ENCODE assay signal across 20 cellular contexts in the genomic region with DNA sequence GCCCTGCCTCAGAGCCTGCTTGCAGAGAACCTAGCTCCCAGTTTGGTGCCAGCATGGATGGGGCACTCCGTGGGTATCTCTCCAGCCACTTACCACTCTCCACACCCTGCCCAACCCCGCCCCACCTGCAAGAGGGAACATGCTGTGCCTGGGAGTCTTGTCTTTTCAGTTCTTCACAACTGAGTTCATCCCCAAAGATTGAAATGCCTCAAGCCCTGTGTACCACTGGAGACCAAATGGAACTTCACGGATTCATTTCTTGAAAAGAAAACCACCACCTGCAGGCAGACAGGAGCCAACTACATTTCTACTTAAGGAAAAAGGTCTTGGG. TPM values are rescaled to one million over a fixed set of nuclear protein-coding genes. Genes with fewer than 3 reads are reported as not detected.
A peak's percentile ranks its signal among the peaks of the same experiment; 100 is the strongest.
DNase-seq lines count a peak whose midpoint lies in the region; ATAC-seq and TF ChIP-seq lines count a peak whose summit lies in the region.
"Had no signal": no experiment of that assay in that cellular context is flagged by ENCODE, and none has a peak within 500 bp of the region (broad histone marks: within the 10 kb centered on the region; RNA-seq: fewer than 3 reads in every experiment).

No MANE protein-coding gene starts in this region.

- H3K4me1 ChIP-seq in OCI-LY3 (ENCODE audit: low read length) = peaks cover 34% of the 10 kb centered on the region
- peaks cover 45% of the 10 kb centered on the region for H3K4me1 ChIP-seq in mammary epithelial cell (ENCODE audit: insufficient read depth, low read length)
- H3K4me1 ChIP-seq: parathyroid adenoma, right lobe of liver had no signal

- H3K9ac ChIP-seq in OCI-LY3 (ENCODE audit: low read length) = no peak overlapping the region
- H3K9ac ChIP-seq in mammary epithelial cell (ENCODE audit: insufficient read depth, low read length) = no peak overlapping the region
- H3K9ac ChIP-seq: parathyroid adenoma had no signal

- TF ChIP-seq CTCF in OCI-LY3 (IDR thresholded peaks at IDR 0.05; ENCODE audit: low read depth, low read length) = no peak
- no peak for TF ChIP-seq CTCF in mammary epithelial cell (conservative IDR thresholded peaks at IDR 0.05 in 1 of 2, IDR thresholded peaks at IDR 0.05 in 1 of 2; ENCODE audit: extremely low read depth in 1 of 2, insufficient read depth in 1 of 2, low read depth in 1 of 2, low read length in 2 of 2)

- intact Hi-C loops in mammary epithelial cell (cut with micrococcal nuclease) = loop anchor here (5.0 kb wide), 2 partner anchors 64 to 146 kb away; no protein-coding TSS in a partner anchor

- H3K9me3 ChIP-seq in OCI-LY3 (ENCODE audit: insufficient read depth, low read length) (no peaks in the 10 kb centered on the region), mammary epithelial cell (replicated peaks; ENCODE audit: insufficient read depth, low read length) (no peaks in the 10 kb centered on the region)
- H3K9me3 ChIP-seq: heart right ventricle, right lobe of liver had no signal

- H3K79me2 ChIP-seq in OCI-LY3 (ENCODE audit: low read length) = peaks cover 76% of the 10 kb centered on the region
- peaks cover 22% of the 10 kb centered on the region for H3K79me2 ChIP-seq in mammary epithelial cell (ENCODE audit: insufficient read depth, low read length)

- ATAC-seq in GM19324 (IDR thresholded peaks at IDR 0.05; ENCODE audit: low FRiP score, unreplicated experiment) = no peak
- ATAC-seq: heart right ventricle, PC-3, right lobe of liver had no signal

- BruUV-seq in mammary epithelial cell (replicated peaks; lab: Mats Ljungman, UMichigan) = no TSS peak

- H3K4me3 ChIP-seq in OCI-LY3 (ENCODE audit: low read length) (no peak overlapping the region), mammary epithelial cell (replicated peaks in 1 of 3; ENCODE audit: insufficient read depth in 1 of 3, low read depth in 2 of 3, low read length in 3 of 3) (no peak overlapping the region)
- H3K4me3 ChIP-seq: heart right ventricle, right lobe of liver had no signal

- CTCF ChIA-PET in mammary epithelial cell (lab: Charles Lee; ENCODE audit: low non-redundant PET) = no interaction called here

- dilution Hi-C loops in mammary epithelial cell (cut with HindIII; ENCODE audit: low sequenced_read_pairs) = no loop called here

- DNase-seq in activated T-cell treated with anti-CD3 and anti-CD28 coated beads, Interleukin-2, amount 50 U/mL, for 48 hours = peak; percentile 22 to 30
- DNase-seq in activated T-cell treated with anti-CD3 and anti-CD28 coated beads, Interleukin-2, amount 50 U/mL, for 1 hour = no peak
- DNase-seq in mammary epithelial cell = peak; percentile 31
- DNase-seq in mesenteric fat pad (ENCODE audit: low spot score) = peak; percentile 59
- DNase-seq in SW 1271 (lab: John Stamatoyannopoulos, UW) = no peak
- no peak for DNase-seq in dermis blood vessel endothelial cell
- DNase-seq: brain microvascular endothelial cell, cortex of kidney, heart right ventricle, Kasumi-1, midbrain, NCI-H187 treated with DMSO at 0.1 percent for 48 hours, NCI-H2227 treated with DMSO at 0.1 percent for 48 hours, NCI-H82, SIG-M5 had no signal

- in situ Hi-C loops in mammary epithelial cell (cut with MboI; ENCODE audit: low sequenced_read_pairs in 2 of 2) = no loop called here

- H3K4me2 ChIP-seq in OCI-LY3 (ENCODE audit: low read length) (peak overlapping the region; percentile 72), mammary epithelial cell (ENCODE audit: insufficient read depth, low read depth, low read length) (peak overlapping the region; percentile 55)

- H2AFZ ChIP-seq in OCI-LY3 (ENCODE audit: low read depth, low read length) (no peak overlapping the region), mammary epithelial cell (ENCODE audit: low read depth, low read length) (no peak overlapping the region)
- H2AFZ ChIP-seq: parathyroid adenoma had no signal

- no peaks in the 10 kb centered on the region for H3K27me3 ChIP-seq in OCI-LY3 (ENCODE audit: low read depth, low read length)
- H3K27me3 ChIP-seq in mammary epithelial cell (ENCODE audit: insufficient read depth, low read length) = no peaks in the 10 kb centered on the region
- H3K27me3 ChIP-seq: brain microvascular endothelial cell, heart right ventricle, right lobe of liver had no signal

- peaks cover 54% of the 10 kb centered on the region for H4K20me1 ChIP-seq in OCI-LY3 (ENCODE audit: insufficient read depth, low read length)
- H4K20me1 ChIP-seq in mammary epithelial cell (ENCODE audit: insufficient read depth, low read length) = no peaks in the 10 kb centered on the region

- H3K36me3 ChIP-seq in OCI-LY3 (replicated peaks; ENCODE audit: low read depth, low read length) (peaks cover 7% of the 10 kb centered on the region), mammary epithelial cell (ENCODE audit: insufficient read depth, low read length) (no peaks in the 10 kb centered on the region)
- H3K36me3 ChIP-seq: brain microvascular endothelial cell, heart right ventricle, right lobe of liver had no signal

- H3K27ac ChIP-seq in OCI-LY3 (ENCODE audit: low read length) (no peak overlapping the region), mammary epithelial cell (ENCODE audit: insufficient read depth, low read depth, low read length) (no peak overlapping the region)
- H3K27ac ChIP-seq: brain microvascular endothelial cell, parathyroid adenoma, right lobe of liver had no signal

- WGBS in mammary epithelial cell (ENCODE audit: low coverage, missing lambda C conversion rate) = 74% methylated on average over 2 of the region's 3 CpGs

RNA-seq across cellular contexts. Expression of a gene that starts 50.2 kb away (rescaled TPM):
- total RNA-seq in mammary epithelial cell (1 to 10 TPM in 1 of 2 donors, under 1 TPM in 1; 0.33 to 4.9 TPM), mesenteric fat pad (3.3 TPM), dermis blood vessel endothelial cell (0.05 and 0.17 TPM in 2 replicates)
- 3.7 TPM for polyA plus RNA-seq in mammary epithelial cell
- polyA minus RNA-seq in mammary epithelial cell = 10.7 TPM

Comparison
In these comparisons a context has a peak if more than half of its experiments do, and no peak if none do; other contexts are left out.
1. DNase-seq: peak in activated T-cell treated with anti-CD3 and anti-CD28 coated beads, Interleukin-2, amount 50 U/mL, for 48 hours (2 of 2), mammary epithelial cell (single experiment) and mesenteric fat pad (single experiment); none in activated T-cell treated with anti-CD3 and anti-CD28 coated beads, Interleukin-2, amount 50 U/mL, for 1 hour (single experiment), SW 1271 (0 of 2) and dermis blood vessel endothelial cell (single experiment).